In genomic region chr2:9162841-9163240, GRCh38 we compare ENCODE assay signal across 18 cellular contexts. TPM values are rescaled to one million over a fixed set of nuclear protein-coding genes. Genes with fewer than 3 reads are reported as not detected.
"Had no signal": no experiment of that assay in that cellular context is flagged by ENCODE, and none has a peak within 500 bp of the region (broad histone marks: within the 10 kb centered on the region; RNA-seq: fewer than 3 reads in every experiment).

No MANE protein-coding gene starts in this region.

- ATAC-seq: activated T-cell treated with anti-CD3 and anti-CD28 coated beads, Interleukin-2, amount 50 U/mL, for 4 hours; left lobe of liver; naive thymus-derived CD8-positive, alpha-beta T cell; WTC11 had no signal

- DNase-seq: activated CD4-positive, alpha-beta memory T cell treated with anti-CD3 and anti-CD28 coated beads, Interleukin-2, amount 10 ng/mL, durations not matched to agents 7 days and 5 days; activated CD4-positive, alpha-beta T cell treated with anti-CD3 and anti-CD28 coated beads for 4 hours; activated effector memory CD4-positive, alpha-beta T cell treated with Interleukin-2 at 50 U/mL for 16 hours; activated T-cell treated with anti-CD3 and anti-CD28 coated beads, Interleukin-2, amount 50 U/mL, for 4 hours; brain microvascular endothelial cell; endodermal cell; erythroblast; islet precursor cell; naive thymus-derived CD8-positive, alpha-beta T cell; small intestine; stimulated activated CD4-positive, alpha-beta T cell treated with anti-CD3 and anti-CD28 coated beads, Interleukin-4, amount 100 ng/mL, for 4 hours; stimulated activated CD8-positive, alpha-beta memory T cell treated with anti-CD3 and anti-CD28 coated beads, Interleukin-4, amount 100 ng/mL, for 48 hours; stimulated activated naive CD4-positive, alpha-beta T cell treated with Interleukin-2 at 50 U/mL for 16 hours; substantia nigra had no signal

- FAIRE-seq: small intestine, TTC549 had no signal

- H3K36me3 ChIP-seq: brain microvascular endothelial cell had no signal

- H3K79me2 ChIP-seq: hepatocyte had no signal

- H3K4me3 ChIP-seq: hepatocyte had no signal

- H3K4me2 ChIP-seq: hepatocyte had no signal

- H3K27me3 ChIP-seq: brain microvascular endothelial cell, hepatocyte had no signal

- H3K27ac ChIP-seq: brain microvascular endothelial cell, hepatocyte had no signal

- H2AFZ ChIP-seq: hepatocyte had no signal

RNA-seq across cellular contexts. Expression of gene ASAP2, which starts 43.8 kb away (rescaled TPM):
- total RNA-seq: naive thymus-derived CD8-positive, alpha-beta T cell had no signal
- polyA plus RNA-seq: naive thymus-derived CD8-positive, alpha-beta T cell had no signal
